In genomic region chr19:38658462-38659306, GRCh38 we compare ENCODE assay signal across 1 cellular context.
A peak's percentile ranks its signal among the peaks of the same experiment; 100 is the strongest.
TF ChIP-seq lines count a peak whose summit lies in the region.

No MANE protein-coding gene starts in this region.

TF ChIP-seq in A549, 52 proteins besides CTCF, POLR2A, EP300 and RAD21 (continued from another document):
- no peak for TF ChIP-seq HES2 (IDR thresholded peaks at IDR 0.05)
- no peak for TF ChIP-seq ZNF302 (CRISPR knock-in tag; IDR thresholded peaks at IDR 0.05)
- peak; percentile 82; the same call in 1 of the 2 replicates for TF ChIP-seq FOSL2 (IDR thresholded peaks at IDR 0.05)
- peak; percentile 95 for TF ChIP-seq FOSL2 (CRISPR knock-in tag; IDR thresholded peaks at IDR 0.05)
- TF ChIP-seq HOXB13 (CRISPR knock-in tag; IDR thresholded peaks at IDR 0.05; ENCODE audit: low read depth): no peak; the same call in 1 of the 2 replicates
- no peak for TF ChIP-seq ZC3H11A (IDR thresholded peaks at IDR 0.05)
- TF ChIP-seq CEBPB (IDR thresholded peaks at IDR 0.05): peak in 1 of 2 experiments; percentile 72; a peak in 2 of 4 replicates
- TF ChIP-seq TP53 (CRISPR knock-in tag; IDR thresholded peaks at IDR 0.05): no peak
- TF ChIP-seq FOSB (CRISPR knock-in tag; IDR thresholded peaks at IDR 0.05): peak; percentile 68; the same call in 1 of the 2 replicates
- no peak for TF ChIP-seq MAFK (IDR thresholded peaks at IDR 0.05; ENCODE audit: partially characterized antibody)
- TF ChIP-seq ZSCAN20 (CRISPR knock-in tag; IDR thresholded peaks at IDR 0.05): no peak
- TF ChIP-seq MAX (IDR thresholded peaks at IDR 0.05): peak; percentile 86
- TF ChIP-seq, protein P1, sequence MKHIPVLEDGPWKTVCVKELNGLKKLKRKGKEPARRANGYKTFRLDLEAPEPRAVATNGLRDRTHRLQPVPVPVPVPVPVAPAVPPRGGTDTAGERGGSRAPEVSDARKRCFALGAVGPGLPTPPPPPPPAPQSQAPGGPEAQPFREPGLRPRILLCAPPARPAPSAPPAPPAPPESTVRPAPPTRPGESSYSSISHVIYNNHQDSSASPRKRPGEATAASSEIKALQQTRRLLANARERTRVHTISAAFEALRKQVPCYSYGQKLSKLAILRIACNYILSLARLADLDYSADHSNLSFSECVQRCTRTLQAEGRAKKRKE (CRISPR knock-in tag; IDR thresholded peaks at IDR 0.05; ENCODE audit: low read depth): 0 out of 2 replicates have a peak, but pooled peaks have one; percentile 77
- no peak for TF ChIP-seq MAZ (IDR thresholded peaks at IDR 0.05; ENCODE audit: borderline replicate concordance, low read depth, low read length)
- TF ChIP-seq KDM5A (IDR thresholded peaks at IDR 0.05): no peak
- TF ChIP-seq NR3C1 (IDR thresholded peaks at IDR 0.05): no peak
- no peak for TF ChIP-seq CBX8 (IDR thresholded peaks at IDR 0.05)
- no peak for TF ChIP-seq PHF8 (IDR thresholded peaks at IDR 0.05; ENCODE audit: borderline replicate concordance, low read depth)
- TF ChIP-seq ZFP36 (IDR thresholded peaks at IDR 0.05; ENCODE audit: borderline replicate concordance, partially characterized antibody): peak; percentile 8
- no peak for TF ChIP-seq EHF (CRISPR knock-in tag; IDR thresholded peaks at IDR 0.05)
